14 cellular contexts compared by ENCODE assay signal in the genomic region with DNA sequence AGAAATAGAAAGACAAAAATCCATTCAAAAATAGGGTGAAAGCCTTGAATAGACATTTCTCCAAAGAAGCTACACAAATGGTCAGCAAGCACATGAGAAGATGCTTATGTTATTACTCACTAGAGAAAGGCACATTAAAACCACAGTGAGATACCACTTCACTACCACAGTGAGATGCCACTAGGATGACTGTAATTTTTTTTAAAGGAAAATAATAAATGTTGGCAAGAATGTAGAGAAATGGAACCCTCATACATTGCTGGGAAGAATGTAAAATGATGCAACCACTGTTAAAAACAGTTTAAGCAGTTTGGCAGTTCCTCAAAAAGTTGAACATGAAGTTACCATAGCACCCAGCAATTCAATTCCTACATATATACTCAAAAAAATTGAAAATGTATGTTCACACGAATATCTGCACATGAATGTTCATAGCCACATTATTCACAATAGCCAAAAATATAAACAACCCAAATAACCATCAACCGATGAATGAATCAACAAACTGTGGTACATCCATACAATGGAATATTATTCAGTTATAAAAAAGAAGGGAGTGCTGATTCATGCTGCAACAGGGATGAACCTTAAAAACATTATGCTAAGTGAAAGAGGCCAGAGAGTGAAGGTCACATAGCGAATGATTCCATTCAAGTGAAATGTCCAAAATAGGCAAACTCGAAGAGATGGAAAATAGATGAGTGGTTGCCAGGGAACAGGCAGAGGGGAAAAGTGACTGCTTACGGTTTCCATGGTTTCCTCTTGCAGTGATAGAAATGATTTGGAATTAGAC.
DNase-seq lines count a peak whose midpoint lies in the region; ATAC-seq, FAIRE-seq and TF ChIP-seq lines count a peak whose summit lies in the region.
"Had no signal": no experiment of that assay in that cellular context is flagged by ENCODE, and none has a peak within 500 bp of the region (broad histone marks: within the 10 kb centered on the region; RNA-seq: fewer than 3 reads in every experiment).

No MANE protein-coding gene starts in this region.

- ATAC-seq in HG03521 (IDR thresholded peaks at IDR 0.05; ENCODE audit: unreplicated experiment), result no peak
- ATAC-seq: heart right ventricle, sciatic nerve had no signal

- dilution Hi-C loops in endothelial cell of umbilical vein (cut with MboI; ENCODE audit: extremely low pct_ligation_motif_present, low sequenced_read_pairs), result no loop called here

- H3K9me3 ChIP-seq in endothelial cell of umbilical vein (replicated peaks; ENCODE audit: control insufficient read depth, insufficient read depth, low read length) (no peaks in the 10 kb centered on the region), osteoblast (ENCODE audit: low read depth, low read length) (peaks cover 3% of the 10 kb centered on the region)

- H3K4me3 ChIP-seq in endothelial cell of umbilical vein (replicated peaks in 1 of 3; ENCODE audit: insufficient read depth in 1 of 3, low read depth in 1 of 3, low read length in 3 of 3) (no peak overlapping the region), osteoblast (ENCODE audit: insufficient read depth, low read length) (no peak overlapping the region)
- H3K4me3 ChIP-seq: heart right ventricle, SK-N-MC had no signal

- H2AFZ ChIP-seq in endothelial cell of umbilical vein (ENCODE audit: low read depth, low read length) (no peak overlapping the region), osteoblast (ENCODE audit: low read length) (no peak overlapping the region)

- TF ChIP-seq CTCF in endothelial cell of umbilical vein (IDR thresholded peaks at IDR 0.05; ENCODE audit: extremely low read depth in 1 of 2, insufficient read depth in 1 of 2, low read depth in 1 of 2, low read length in 2 of 2) (no peak), osteoblast (IDR thresholded peaks at IDR 0.05; ENCODE audit: extremely low read depth, low read depth, low read length) (no peak), D721Med (IDR thresholded peaks at IDR 0.05; ENCODE audit: insufficient read depth, missing control alignments) (no peak)

- H4K20me1 ChIP-seq in endothelial cell of umbilical vein (replicated peaks; ENCODE audit: control insufficient read depth, extremely low read depth, insufficient read depth, low read length) (no peaks in the 10 kb centered on the region), osteoblast (ENCODE audit: insufficient read depth, low read length) (no peaks in the 10 kb centered on the region)

- H3K36me3 ChIP-seq in endothelial cell of umbilical vein (ENCODE audit: control insufficient read depth in 2 of 2, extremely low read depth in 1 of 2, insufficient read depth in 2 of 2, low read length in 2 of 2) (no peaks in the 10 kb centered on the region), osteoblast (ENCODE audit: insufficient read depth, low read length) (no peaks in the 10 kb centered on the region)
- H3K36me3 ChIP-seq: heart right ventricle had no signal

- peaks cover 4% of the 10 kb centered on the region for H3K4me1 ChIP-seq in endothelial cell of umbilical vein (ENCODE audit: control insufficient read depth, extremely low read depth, insufficient read depth, low read length)
- peaks cover 61% of the 10 kb centered on the region for H3K4me1 ChIP-seq in osteoblast (ENCODE audit: insufficient read depth, low read length)

- intact Hi-C loops in endothelial cell of umbilical vein (cut with micrococcal nuclease), result no loop called here

- FAIRE-seq in endothelial cell of umbilical vein (lab: Jason Lieb, UNC) (no peak), D721Med (lab: Jason Lieb, UNC) (no peak), H54 (lab: Jason Lieb, UNC) (no peak)

- POLR2A ChIA-PET in endothelial cell of umbilical vein (lab: Charles Lee), result no interaction called here
- POLR2A ChIA-PET in HEK293T (lab: Yijun Ruan, JAX), result no interaction called here

- in situ Hi-C loops in Caki2 (cut with HindIII; ENCODE audit: low pct_unique_long_range_greater_than_20kb, low sequenced_read_pairs), result no loop called here

- H3K9me1 ChIP-seq in endothelial cell of umbilical vein (replicated peaks; ENCODE audit: control insufficient read depth, extremely low read depth, insufficient read depth, low read length), result no peaks in the 10 kb centered on the region

- H3K79me2 ChIP-seq in endothelial cell of umbilical vein (ENCODE audit: control insufficient read depth, insufficient read depth, low read length) (no peaks in the 10 kb centered on the region), osteoblast (ENCODE audit: insufficient read depth, low read length) (no peaks in the 10 kb centered on the region)

- H3K4me2 ChIP-seq in endothelial cell of umbilical vein (ENCODE audit: insufficient read depth, low read length) (no peak overlapping the region), osteoblast (ENCODE audit: insufficient read depth, low read length) (peak overlapping the region; percentile 56)

- H3K9ac ChIP-seq in endothelial cell of umbilical vein (replicated peaks; ENCODE audit: extremely low read depth, insufficient read depth, low read length), result no peak overlapping the region

- CTCF ChIA-PET in endothelial cell of umbilical vein (lab: Charles Lee), result no interaction called here
- CTCF ChIA-PET in HEK293T (lab: Yijun Ruan, JAX), result no interaction called here

- BruUV-seq in endothelial cell of umbilical vein (replicated peaks; lab: Mats Ljungman, UMichigan), result no TSS peak

- no peak overlapping the region for H3K27ac ChIP-seq in endothelial cell of umbilical vein (ENCODE audit: insufficient read depth, low read depth, low read length)
- H3K27ac ChIP-seq in osteoblast (ENCODE audit: low read depth, low read length), result peak overlapping the region; percentile 94
- H3K27ac ChIP-seq: heart right ventricle, SK-N-MC had no signal

- no peak for TF ChIP-seq POLR2A in endothelial cell of umbilical vein (IDR thresholded peaks at IDR 0.05; ENCODE audit: low read depth, low read length)
- TF ChIP-seq POLR2A in H54 (IDR thresholded peaks at IDR 0.05; ENCODE audit: low read depth, low read length), result no peak

- peak; percentile 42 for DNase-seq in Caki2 (ENCODE audit: low read depth)
- DNase-seq in RKO (ENCODE audit: low spot score), result peak; percentile 80
- DNase-seq in endothelial cell of umbilical vein (ENCODE audit: low read depth, low spot score), result no peak
- DNase-seq in osteoblast (ENCODE audit: insufficient read length, low spot score, missing footprints), result peak; percentile 84
- no peak for DNase-seq in HEK293T (ENCODE audit: extremely low spot score)
- no peak for DNase-seq in D721Med (ENCODE audit: insufficient read length, low spot score)
- DNase-seq in H54 (ENCODE audit: insufficient read length, low spot score), result no peak
- DNase-seq: activated CD4-positive, alpha-beta T cell treated with anti-CD3 and anti-CD28 coated beads for 4 hours; heart right ventricle; NCI-H1092; NCI-H526 had no signal

- peaks cover 0 to under 1% of the 10 kb centered on the region in 2 experiments for H3K27me3 ChIP-seq in endothelial cell of umbilical vein (ENCODE audit: control insufficient read depth in 2 of 2, insufficient read depth in 2 of 2, low read length in 2 of 2)
- H3K27me3 ChIP-seq in osteoblast (ENCODE audit: insufficient read depth, low read length), result no peaks in the 10 kb centered on the region

TF ChIP-seq in endothelial cell of umbilical vein, 7 proteins besides CTCF, POLR2A, EP300 and RAD21:
- TF ChIP-seq EZH2 (IDR thresholded peaks at IDR 0.05; ENCODE audit: borderline replicate concordance, low read depth, low read length, severe bottlenecking) (no peak), FOS (IDR thresholded peaks at IDR 0.05; ENCODE audit: borderline replicate concordance, insufficient read depth, low read length) (peak; percentile 49), POLR2AphosphoS5 (IDR thresholded peaks at IDR 0.05; ENCODE audit: insufficient read depth, low read depth, low read length) (no peak), MYC (IDR thresholded peaks at IDR 0.05; ENCODE audit: low read depth, low read length) (no peak), JUN (IDR thresholded peaks at IDR 0.05; ENCODE audit: borderline replicate concordance, insufficient read depth, insufficient read length, low read depth) (no peak), GATA2 (IDR thresholded peaks at IDR 0.05; ENCODE audit: insufficient read depth, insufficient read length, low read depth, low read length) (no peak)
- TF ChIP-seq, protein P1, sequence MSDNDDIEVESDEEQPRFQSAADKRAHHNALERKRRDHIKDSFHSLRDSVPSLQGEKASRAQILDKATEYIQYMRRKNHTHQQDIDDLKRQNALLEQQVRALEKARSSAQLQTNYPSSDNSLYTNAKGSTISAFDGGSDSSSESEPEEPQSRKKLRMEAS (IDR thresholded peaks at IDR 0.05; ENCODE audit: insufficient read depth, insufficient read length), result no peak

TF ChIP-seq in HEK293T, 16 proteins besides CTCF, POLR2A, EP300 and RAD21:
- no peak for TF ChIP-seq FOXM1 (IDR thresholded peaks at IDR 0.05; ENCODE audit: borderline replicate concordance)
- no peak for TF ChIP-seq ARNT (IDR thresholded peaks at IDR 0.05)
- TF ChIP-seq L3MBTL2 (conservative IDR thresholded peaks at IDR 0.05), result no peak
- no peak for TF ChIP-seq FOXA1 (IDR thresholded peaks at IDR 0.05)
- TF ChIP-seq BHLHE40 (IDR thresholded peaks at IDR 0.05; ENCODE audit: borderline replicate concordance), result no peak
- TF ChIP-seq TARDBP (IDR thresholded peaks at IDR 0.05), result no peak
- no peak for TF ChIP-seq SP1 (IDR thresholded peaks at IDR 0.05)
- TF ChIP-seq, protein P2, sequence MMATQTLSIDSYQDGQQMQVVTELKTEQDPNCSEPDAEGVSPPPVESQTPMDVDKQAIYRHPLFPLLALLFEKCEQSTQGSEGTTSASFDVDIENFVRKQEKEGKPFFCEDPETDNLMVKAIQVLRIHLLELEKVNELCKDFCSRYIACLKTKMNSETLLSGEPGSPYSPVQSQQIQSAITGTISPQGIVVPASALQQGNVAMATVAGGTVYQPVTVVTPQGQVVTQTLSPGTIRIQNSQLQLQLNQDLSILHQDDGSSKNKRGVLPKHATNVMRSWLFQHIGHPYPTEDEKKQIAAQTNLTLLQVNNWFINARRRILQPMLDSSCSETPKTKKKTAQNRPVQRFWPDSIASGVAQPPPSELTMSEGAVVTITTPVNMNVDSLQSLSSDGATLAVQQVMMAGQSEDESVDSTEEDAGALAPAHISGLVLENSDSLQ (IDR thresholded peaks at IDR 0.05), result no peak
- TF ChIP-seq ELF4 (IDR thresholded peaks at IDR 0.05), result no peak
- TF ChIP-seq LEF1 (IDR thresholded peaks at IDR 0.05; ENCODE audit: borderline replicate concordance), result no peak
- no peak for TF ChIP-seq ZNF384 (IDR thresholded peaks at IDR 0.05)
- TF ChIP-seq CTBP1 (IDR thresholded peaks at IDR 0.05; ENCODE audit: borderline replicate concordance), result no peak
- no peak for TF ChIP-seq SUZ12 (IDR thresholded peaks at IDR 0.05)
- no peak for TF ChIP-seq FOXK2 (IDR thresholded peaks at IDR 0.05)
TF ChIP-seq in HEK293T: peak in this region for 0.

Comparison
In these comparisons a context has a peak if more than half of its experiments do, and no peak if none do; other contexts are left out.
1. DNase-seq: peak in Caki2 (single experiment), RKO (single experiment) and osteoblast (single experiment); none in endothelial cell of umbilical vein (single experiment), HEK293T (single experiment), D721Med (single experiment) and H54 (single experiment).